Comparison of ENCODE assay signal across 8 cellular contexts in the genomic region with DNA sequence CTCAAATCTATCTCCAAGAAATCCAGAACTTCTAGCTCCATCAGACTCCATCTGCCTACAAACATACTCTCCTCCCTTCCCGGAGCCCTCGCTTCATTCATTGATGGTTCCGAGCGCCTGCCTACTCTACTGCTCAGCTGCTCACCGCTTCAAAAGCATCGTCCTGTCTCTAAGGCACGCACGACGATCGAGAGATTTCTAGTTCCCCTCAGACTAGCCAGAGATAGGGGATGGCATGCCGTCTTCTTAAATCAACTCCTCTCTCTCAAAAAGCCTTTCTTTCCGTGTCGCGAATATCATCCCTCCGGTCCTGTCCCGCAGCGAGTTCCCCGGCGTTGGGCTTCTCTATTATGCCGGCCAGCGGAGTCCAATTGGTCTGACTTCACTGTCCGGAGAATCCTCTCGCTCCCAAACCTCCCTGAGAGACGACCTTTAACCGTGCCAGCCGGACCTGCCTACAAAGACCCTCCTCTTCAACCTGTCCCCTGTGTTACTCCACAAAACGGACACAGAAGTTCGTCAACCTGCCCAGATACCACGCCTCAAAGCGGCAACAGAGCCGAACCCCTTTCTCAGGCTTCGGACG. TPM values are rescaled to one million over a fixed set of nuclear protein-coding genes. Genes with fewer than 3 reads are reported as not detected.
DNase-seq lines count a peak whose midpoint lies in the region; ATAC-seq, FAIRE-seq and TF ChIP-seq lines count a peak whose summit lies in the region.

No MANE protein-coding gene starts in this region.

- H3K4me3 ChIP-seq in AG09309 (ENCODE audit: control insufficient read depth, low read depth, low read length) (peak overlapping the region; percentile 92), GM23248 (peak overlapping the region; percentile 94)

- H3K27me3 Mint-ChIP-seq in T-cell, result no peaks in the 10 kb centered on the region
- H3K27me3 Mint-ChIP-seq in nephron (ENCODE audit: low read depth), result no peaks in the 10 kb centered on the region

- H3K27ac ChIP-seq in GM23248 (peak overlapping the region; percentile 66), epithelial cell of prostate (peak overlapping the region; percentile 78)

- no peaks in the 10 kb centered on the region for H3K27me3 ChIP-seq in GM23248 (replicated peaks; ENCODE audit: insufficient read depth)

- CTCF ChIA-PET in T-cell (lab: Charles Lee), result interaction anchor here in 1 of 2 donors (0.8 to 1.9 kb wide), 13 partner anchors 13 to 179 kb away, joined by 3 to 27 read pairs (median 5); partner anchors contain the start of genes C11orf98, CSKMT and TUT1

- peaks cover 39% of the 10 kb centered on the region for H3K36me3 ChIP-seq in GM23248 (ENCODE audit: low read depth)

- H4K20me1 ChIP-seq in GM23248 (ENCODE audit: insufficient read depth), result no peaks in the 10 kb centered on the region

- in situ Hi-C loops in GM23248 (cut with MboI), result no loop called here

- peaks cover 55 to 58% (median 56%) of the 10 kb centered on the region in 3 donors for H3K4me1 Mint-ChIP-seq in T-cell
- peaks cover 56% of the 10 kb centered on the region for H3K4me1 Mint-ChIP-seq in nephron

- H3K9me3 Mint-ChIP-seq in T-cell (no peaks in the 10 kb centered on the region), nephron (no peaks in the 10 kb centered on the region)

- no peak for DNase-seq in AG09309 (ENCODE audit: low read depth)
- DNase-seq in GM23248, result peak; percentile 65
- peak in 4 of 34 experiments; percentile 29 to 44 (median 32) for DNase-seq in T-cell
- DNase-seq in epithelial cell of prostate (ENCODE audit: low read depth, low spot score), result no peak
- no peak for DNase-seq in 8988T
- DNase-seq in frontal cortex (ENCODE audit: low spot score in 2 of 2), result no peak
- no peak for DNase-seq in NCI-H128 (lab: John Stamatoyannopoulos, UW; ENCODE audit: unreplicated experiment)

- H2AFZ ChIP-seq in GM23248, result peak overlapping the region; percentile 86

- H3K9me3 ChIP-seq in GM23248 (ENCODE audit: low read depth), result no peaks in the 10 kb centered on the region

- ATAC-seq in T-cell (replicated peaks in 1 of 4), result peak in 1 of 4 experiments; percentile 5

- peaks cover 22% of the 10 kb centered on the region for H3K4me1 ChIP-seq in GM23248 (ENCODE audit: insufficient read depth)

- H3K27ac Mint-ChIP-seq in T-cell (peak overlapping the region; percentile 91 to 97), nephron (peak overlapping the region; percentile 97 to 99 (median 97))

- H3K79me2 ChIP-seq in GM23248 (ENCODE audit: insufficient read depth), result peaks cover 88% of the 10 kb centered on the region

- TF ChIP-seq CTCF in AG09309 (IDR thresholded peaks at IDR 0.05; ENCODE audit: control insufficient read depth, insufficient read depth, low read depth, low read length, missing control alignments) (no peak), nephron (IDR thresholded peaks at IDR 0.05; ENCODE audit: unreplicated experiment in 3 of 3) (no peak)

- no peak for FAIRE-seq in frontal cortex (lab: Jason Lieb, UNC)

- 1 to 2% methylated on average over 33 of the region's 33 CpGs for WGBS in GM23248 (ENCODE audit: low coverage in 1 of 2, low lambda C conversion rate in 2 of 2, missing lambda C conversion rate in 2 of 2), 2 experiments

- H3K36me3 Mint-ChIP-seq in T-cell (peaks cover 45% of the 10 kb centered on the region), nephron (ENCODE audit: low read depth) (peaks cover 64% of the 10 kb centered on the region)

- peak overlapping the region; percentile 91 for H3K9ac ChIP-seq in GM23248

- H3K4me3 Mint-ChIP-seq in T-cell (peak overlapping the region; percentile 95 to 97 (median 97)), nephron (peak overlapping the region; percentile 97 to 100 (median 97))

- peak overlapping the region; percentile 95 for H3K4me2 ChIP-seq in GM23248 (ENCODE audit: unreplicated experiment)

- no peaks in the 10 kb centered on the region for H3K9me2 ChIP-seq in GM23248 (ENCODE audit: insufficient read depth)

- H3F3A ChIP-seq in GM23248 (ENCODE audit: insufficient read depth), result peaks cover 22% of the 10 kb centered on the region

- POLR2A ChIA-PET in T-cell (lab: Charles Lee), result interaction anchor here in 1 of 2 donors (0.6 to 1.9 kb wide), 17 partner anchors 15 to 282 kb away, joined by 3 to 28 read pairs (median 4); partner anchors contain the start of genes C11orf98, CSKMT, TUT1 and UBXN1

RNA-seq across cellular contexts. Expression of gene EEF1G, which starts 0.6 kb away (rescaled TPM):
- 1,322 and 1,677 TPM in 2 replicates for total RNA-seq in GM23248 (2014; rRNA removed; shearing (Covaris generic))
- 533 and 544 TPM in 2 replicates for polyA plus RNA-seq in GM23248 (2016; fragmentation: Nextera tagmentation; extraction: Ambion mirVana)
- 1,000 to 10,000 TPM; 1,908 to 2,187 (median 2,119) TPM for total RNA-seq in T-cell
- 1,985 TPM for total RNA-seq in frontal cortex

RNA-seq across cellular contexts. Expression of gene TUT1, which starts 18.2 kb away (rescaled TPM):
- 6.1 and 7.7 TPM in 2 replicates for total RNA-seq in GM23248 (2014; rRNA removed; shearing (Covaris generic))
- polyA plus RNA-seq in GM23248 (2016; fragmentation: Nextera tagmentation; extraction: Ambion mirVana), result 11.1 and 12.1 TPM in 2 replicates
- total RNA-seq in T-cell (10 to 100 TPM; 35.2 to 56.0 (median 42.9) TPM), frontal cortex (4.5 TPM)

RNA-seq across cellular contexts. Expression of gene AHNAK, which starts 26.5 kb away (rescaled TPM):
- 548 and 557 TPM in 2 replicates for total RNA-seq in GM23248 (2014; rRNA removed; shearing (Covaris generic))
- polyA plus RNA-seq in GM23248 (2016; fragmentation: Nextera tagmentation; extraction: Ambion mirVana), result 163 and 167 TPM in 2 replicates
- total RNA-seq in T-cell, result 100 to 1,000 TPM; 267 to 636 (median 395) TPM
- 15.9 TPM for total RNA-seq in frontal cortex

RNA-seq across cellular contexts. Expression of gene MTA2, which starts 28.6 kb away (rescaled TPM):
- 98.8 and 114 TPM in 2 replicates for total RNA-seq in GM23248 (2014; rRNA removed; shearing (Covaris generic))
- polyA plus RNA-seq in GM23248 (2016; fragmentation: Nextera tagmentation; extraction: Ambion mirVana), result 26.3 and 28.9 TPM in 2 replicates
- 100 to 1,000 TPM; 151 to 185 (median 184) TPM for total RNA-seq in T-cell
- 154 TPM for total RNA-seq in frontal cortex

RNA-seq across cellular contexts. Expression of gene EML3, which starts 39.5 kb away (rescaled TPM):
- 43.4 and 47.2 TPM in 2 replicates for total RNA-seq in GM23248 (2014; rRNA removed; shearing (Covaris generic))
- polyA plus RNA-seq in GM23248 (2016; fragmentation: Nextera tagmentation; extraction: Ambion mirVana), result 32.8 and 34.8 TPM in 2 replicates
- total RNA-seq in T-cell, result 100 to 1,000 TPM; 160 to 372 (median 328) TPM
- 4.9 TPM for total RNA-seq in frontal cortex

Comparison
In these comparisons a context has a peak if more than half of its experiments do, and no peak if none do; other contexts are left out.
1. RNA of gene AHNAK, which starts 26.5 kb away (total RNA-seq): 548 to 557 TPM in GM23248 and 267 to 636 TPM in T-cell; 15.9 TPM in frontal cortex (single experiment); every median in the first group is over 10 times any median in the second.